ENCODE assay signal across 3 cellular contexts in the genomic region with DNA sequence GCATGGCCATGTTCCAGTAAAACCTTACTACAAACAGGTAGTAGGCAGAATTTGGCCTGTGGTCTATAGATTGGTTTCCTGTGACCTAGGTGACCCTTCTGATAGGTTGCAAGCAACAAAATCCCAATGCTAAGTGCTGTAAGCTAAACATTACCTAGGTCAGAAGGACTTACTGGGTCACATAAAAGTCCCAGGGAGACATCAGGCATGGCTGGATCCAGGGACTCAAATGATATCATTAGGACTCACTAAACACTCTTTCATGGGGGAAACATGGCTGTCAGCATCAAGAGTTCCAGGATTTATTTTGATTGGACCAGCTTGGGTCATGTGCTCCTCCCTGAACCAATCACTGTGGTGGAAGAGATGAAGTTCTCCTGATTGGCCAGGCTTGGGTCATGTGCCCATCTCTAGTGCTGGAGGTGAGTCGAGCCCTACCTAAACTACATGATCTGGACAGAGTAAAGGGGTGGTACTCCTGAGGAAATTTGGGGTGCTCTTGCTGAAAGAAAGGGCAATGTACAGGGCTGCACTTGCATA.
TF ChIP-seq lines count a peak whose summit lies in the region.

No MANE protein-coding gene starts in this region.

TF ChIP-seq in SK-N-SH, 30 proteins besides CTCF, POLR2A, EP300 and RAD21:
- no peak for TF ChIP-seq ZBTB33 (IDR thresholded peaks at IDR 0.05; ENCODE audit: borderline replicate concordance, low read depth)
- no peak for TF ChIP-seq POLR2AphosphoS5 (IDR thresholded peaks at IDR 0.05; ENCODE audit: low read depth, low read length)
- TF ChIP-seq GABPA (IDR thresholded peaks at IDR 0.05; ENCODE audit: low read depth), result no peak
- TF ChIP-seq NFIC (IDR thresholded peaks at IDR 0.05; ENCODE audit: borderline replicate concordance), result no peak
- TF ChIP-seq RXRA (IDR thresholded peaks at IDR 0.05; ENCODE audit: borderline replicate concordance, low read depth), result no peak
- TF ChIP-seq FOXM1 (IDR thresholded peaks at IDR 0.05; ENCODE audit: low read depth), result no peak
- no peak for TF ChIP-seq MXI1 (IDR thresholded peaks at IDR 0.05; ENCODE audit: low read depth, low read length)
- TF ChIP-seq, protein P1, sequence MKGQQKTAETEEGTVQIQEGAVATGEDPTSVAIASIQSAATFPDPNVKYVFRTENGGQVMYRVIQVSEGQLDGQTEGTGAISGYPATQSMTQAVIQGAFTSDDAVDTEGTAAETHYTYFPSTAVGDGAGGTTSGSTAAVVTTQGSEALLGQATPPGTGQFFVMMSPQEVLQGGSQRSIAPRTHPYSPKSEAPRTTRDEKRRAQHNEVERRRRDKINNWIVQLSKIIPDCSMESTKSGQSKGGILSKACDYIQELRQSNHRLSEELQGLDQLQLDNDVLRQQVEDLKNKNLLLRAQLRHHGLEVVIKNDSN (IDR thresholded peaks at IDR 0.05; ENCODE audit: borderline replicate concordance, low read depth), result peak; percentile 43; the same call in 1 of the 2 replicates
- TF ChIP-seq JUND (IDR thresholded peaks at IDR 0.05), result no peak
TF ChIP-seq in SK-N-SH: peak in this region for 1.

TF ChIP-seq in SK-N-SH treated with all-trans-retinoic acid at 6 μM for 48 hours, 23 proteins besides CTCF, POLR2A, EP300 and RAD21:
- TF ChIP-seq TOX (CRISPR knock-in tag; IDR thresholded peaks at IDR 0.05; ENCODE audit: borderline replicate concordance) (no peak), ESRRG (CRISPR knock-in tag; IDR thresholded peaks at IDR 0.05) (no peak), SNAI2 (CRISPR knock-in tag; IDR thresholded peaks at IDR 0.05) (no peak), ZNF8 (CRISPR knock-in tag; IDR thresholded peaks at IDR 0.05) (no peak), PPARA (CRISPR knock-in tag; IDR thresholded peaks at IDR 0.05; ENCODE audit: borderline replicate concordance) (no peak), ARNTL (CRISPR knock-in tag; IDR thresholded peaks at IDR 0.05; ENCODE audit: borderline replicate concordance, low read depth) (no peak), BACH2 (CRISPR knock-in tag; IDR thresholded peaks at IDR 0.05; ENCODE audit: borderline replicate concordance) (no peak), GLIS3 (CRISPR knock-in tag; IDR thresholded peaks at IDR 0.05) (no peak), TCF4 (CRISPR knock-in tag; IDR thresholded peaks at IDR 0.05; ENCODE audit: borderline replicate concordance) (no peak)
- TF ChIP-seq, protein P2, sequence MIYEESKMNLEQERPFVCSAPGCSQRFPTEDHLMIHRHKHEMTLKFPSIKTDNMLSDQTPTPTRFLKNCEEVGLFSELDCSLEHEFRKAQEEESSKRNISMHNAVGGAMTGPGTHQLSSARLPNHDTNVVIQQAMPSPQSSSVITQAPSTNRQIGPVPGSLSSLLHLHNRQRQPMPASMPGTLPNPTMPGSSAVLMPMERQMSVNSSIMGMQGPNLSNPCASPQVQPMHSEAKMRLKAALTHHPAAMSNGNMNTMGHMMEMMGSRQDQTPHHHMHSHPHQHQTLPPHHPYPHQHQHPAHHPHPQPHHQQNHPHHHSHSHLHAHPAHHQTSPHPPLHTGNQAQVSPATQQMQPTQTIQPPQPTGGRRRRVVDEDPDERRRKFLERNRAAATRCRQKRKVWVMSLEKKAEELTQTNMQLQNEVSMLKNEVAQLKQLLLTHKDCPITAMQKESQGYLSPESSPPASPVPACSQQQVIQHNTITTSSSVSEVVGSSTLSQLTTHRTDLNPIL (CRISPR knock-in tag; IDR thresholded peaks at IDR 0.05; ENCODE audit: low read depth), result no peak

TF ChIP-seq in GM12878, 131 proteins besides CTCF, POLR2A, EP300 and RAD21:
- TF ChIP-seq, protein P1 (IDR thresholded peaks at IDR 0.05; ENCODE audit: borderline replicate concordance, extremely low read length, insufficient read depth, low read depth, low read length), result peak; percentile 42
- TF ChIP-seq RB1 (IDR thresholded peaks at IDR 0.05; ENCODE audit: borderline replicate concordance), result no peak
- no peak for TF ChIP-seq CBX3 (IDR thresholded peaks at IDR 0.05; ENCODE audit: borderline replicate concordance, low read depth)
- no peak for TF ChIP-seq STAT1 (conservative IDR thresholded peaks at IDR 0.05)
- no peak for TF ChIP-seq PML (IDR thresholded peaks at IDR 0.05; ENCODE audit: low read length)
- TF ChIP-seq BHLHE40 (IDR thresholded peaks at IDR 0.05; ENCODE audit: borderline replicate concordance in 1 of 2, low read depth in 2 of 2, low read length in 1 of 2), result no peak
- TF ChIP-seq, protein P3, sequence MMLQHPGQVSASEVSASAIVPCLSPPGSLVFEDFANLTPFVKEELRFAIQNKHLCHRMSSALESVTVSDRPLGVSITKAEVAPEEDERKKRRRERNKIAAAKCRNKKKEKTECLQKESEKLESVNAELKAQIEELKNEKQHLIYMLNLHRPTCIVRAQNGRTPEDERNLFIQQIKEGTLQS (IDR thresholded peaks at IDR 0.05; ENCODE audit: borderline replicate concordance, extremely low read depth, low read depth, low read length), result no peak
- no peak for TF ChIP-seq CEBPZ (IDR thresholded peaks at IDR 0.05; ENCODE audit: low read depth, low read length)
- no peak for TF ChIP-seq CHD4 (IDR thresholded peaks at IDR 0.05)
